14 cellular contexts compared by ENCODE assay signal in the genomic region with DNA sequence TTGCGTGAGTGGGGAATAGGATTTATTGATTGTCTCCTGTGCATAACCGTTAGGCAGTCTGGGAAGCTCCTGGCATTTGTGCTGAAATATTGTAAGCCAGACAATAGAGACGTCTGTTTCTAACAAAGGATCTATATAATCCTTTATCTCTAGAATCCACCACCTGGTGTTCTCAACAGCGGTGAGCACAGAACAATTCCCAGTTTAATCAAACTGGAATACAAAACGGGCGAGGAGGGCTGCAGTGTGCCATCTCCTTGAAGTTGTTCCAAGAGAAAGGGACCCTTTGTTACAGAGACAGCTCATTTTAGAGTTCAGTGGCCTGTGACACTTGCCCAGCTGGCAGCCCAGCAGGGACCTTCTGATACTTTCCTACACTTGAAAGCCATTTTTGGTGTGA.
A peak's percentile ranks its signal among the peaks of the same experiment; 100 is the strongest.
DNase-seq lines count a peak whose midpoint lies in the region; ATAC-seq and TF ChIP-seq lines count a peak whose summit lies in the region.
"Had no signal": no experiment of that assay in that cellular context is flagged by ENCODE, and none has a peak within 500 bp of the region (broad histone marks: within the 10 kb centered on the region; RNA-seq: fewer than 3 reads in every experiment).

No MANE protein-coding gene starts in this region.

- ATAC-seq in GM21515 (IDR thresholded peaks at IDR 0.05; ENCODE audit: unreplicated experiment): no peak
- no peak for ATAC-seq in activated naive CD8-positive, alpha-beta T cell treated with anti-CD3 and anti-CD28 coated beads, Interleukin-2, amount 50 U/mL, for 24 hours
- ATAC-seq: HCT116 had no signal

- H3K4me3 Mint-ChIP-seq in activated naive CD8-positive, alpha-beta T cell treated with anti-CD3 and anti-CD28 coated beads, Interleukin-2, amount 50 U/mL, for 24 hours: no peak overlapping the region

- no peaks in the 10 kb centered on the region for H3K27me3 Mint-ChIP-seq in activated naive CD8-positive, alpha-beta T cell treated with anti-CD3 and anti-CD28 coated beads, Interleukin-2, amount 50 U/mL, for 24 hours

- no peak overlapping the region for H3K4me3 ChIP-seq in ascending aorta
- H3K4me3 ChIP-seq: sigmoid colon had no signal

- no peak overlapping the region for H3K27ac ChIP-seq in ascending aorta
- H3K27ac ChIP-seq: sigmoid colon had no signal

- peaks cover 3% of the 10 kb centered on the region for H3K4me1 Mint-ChIP-seq in activated naive CD8-positive, alpha-beta T cell treated with anti-CD3 and anti-CD28 coated beads, Interleukin-2, amount 50 U/mL, for 24 hours

- no peaks in the 10 kb centered on the region for H3K4me1 ChIP-seq in ascending aorta
- H3K4me1 ChIP-seq: sigmoid colon had no signal

- H3K27ac Mint-ChIP-seq in activated naive CD8-positive, alpha-beta T cell treated with anti-CD3 and anti-CD28 coated beads, Interleukin-2, amount 50 U/mL, for 24 hours: no peak overlapping the region

- no peaks in the 10 kb centered on the region for H3K36me3 Mint-ChIP-seq in activated naive CD8-positive, alpha-beta T cell treated with anti-CD3 and anti-CD28 coated beads, Interleukin-2, amount 50 U/mL, for 24 hours (ENCODE audit: low read depth)

- intact Hi-C loops in ascending aorta (cut with DNase I): no loop called here

- H3K9me3 ChIP-seq in ascending aorta: no peaks in the 10 kb centered on the region
- H3K9me3 ChIP-seq: sigmoid colon had no signal

- H3K27me3 ChIP-seq in ascending aorta: no peaks in the 10 kb centered on the region
- H3K27me3 ChIP-seq: sigmoid colon had no signal

- peak; percentile 84 for DNase-seq in COR-L47 (lab: John Stamatoyannopoulos, UW)
- peak; percentile 97 for DNase-seq in NCI-H146 (lab: John Stamatoyannopoulos, UW)
- DNase-seq in NCI-H524 (lab: John Stamatoyannopoulos, UW): peak; percentile 64 to 81
- peak; percentile 24 for DNase-seq in globus pallidus (ENCODE audit: low spot score)
- no peak for DNase-seq in stimulated activated CD4-positive, alpha-beta T cell treated with anti-CD3 and anti-CD28 coated beads, Interleukin-4, amount 100 ng/mL, for 1 hour
- no peak for DNase-seq in activated naive CD8-positive, alpha-beta T cell treated with anti-CD3 and anti-CD28 coated beads, Interleukin-2, amount 50 U/mL, for 24 hours
- no peak for DNase-seq in ascending aorta (ENCODE audit: low spot score in 2 of 2)
- DNase-seq: ACHN; activated effector memory CD4-positive, alpha-beta T cell treated with Interleukin-2 at 50 U/mL for 16 hours; effector memory CD4-positive, alpha-beta T cell; NCI-H226; sigmoid colon had no signal

- H3K36me3 ChIP-seq in ascending aorta: no peaks in the 10 kb centered on the region
- H3K36me3 ChIP-seq: sigmoid colon had no signal

- H3K9me3 Mint-ChIP-seq in activated naive CD8-positive, alpha-beta T cell treated with anti-CD3 and anti-CD28 coated beads, Interleukin-2, amount 50 U/mL, for 24 hours: no peaks in the 10 kb centered on the region

- no peak for TF ChIP-seq CTCF in ascending aorta (IDR thresholded peaks at IDR 0.05)

Comparison
In these comparisons a context has a peak if more than half of its experiments do, and no peak if none do; other contexts are left out.
1. DNase-seq: peak in COR-L47 (single experiment), NCI-H146 (single experiment), NCI-H524 (2 of 2) and globus pallidus (single experiment); none in stimulated activated CD4-positive, alpha-beta T cell treated with anti-CD3 and anti-CD28 coated beads, Interleukin-4, amount 100 ng/mL, for 1 hour (single experiment), activated naive CD8-positive, alpha-beta T cell treated with anti-CD3 and anti-CD28 coated beads, Interleukin-2, amount 50 U/mL, for 24 hours (single experiment) and ascending aorta (0 of 2).